25 cellular contexts compared by ENCODE assay signal in genomic region chr18:24831091-24831490, GRCh38.
"Had no signal": no experiment of that assay in that cellular context is flagged by ENCODE, and none has a peak within 500 bp of the region (broad histone marks: within the 10 kb centered on the region; RNA-seq: fewer than 3 reads in every experiment).

No MANE protein-coding gene starts in this region.

- H3K4me3 Mint-ChIP-seq: immature natural killer cell; natural killer cell; stimulated activated memory B cell treated with anti-CD40 and anti-IgM and Interleukin-4, amounts not matched to agents 10 μg/mL and 1 μg/mL and 100 μg/mL, for 72 hours had no signal

- H3K9me3 ChIP-seq: esophagus squamous epithelium, heart right ventricle, lower lobe of right lung, prostate gland, sigmoid colon, testis, tibial artery had no signal

- H3K9me3 Mint-ChIP-seq: natural killer cell; neural progenitor cell; stimulated activated memory B cell treated with anti-CD40 and anti-IgM and Interleukin-4, amounts not matched to agents 10 μg/mL and 1 μg/mL and 100 μg/mL, for 72 hours; type B pancreatic cell had no signal

- H3K27me3 ChIP-seq: neural progenitor cell, sigmoid colon, testis, tibial artery had no signal

- H3K27me3 Mint-ChIP-seq: stimulated activated memory B cell treated with anti-CD40 and anti-IgM and Interleukin-4, amounts not matched to agents 10 μg/mL and 1 μg/mL and 100 μg/mL, for 72 hours had no signal

- H3K4me3 ChIP-seq: coronary artery, esophagus squamous epithelium, heart right ventricle, lower lobe of right lung, neural progenitor cell, prostate gland, sigmoid colon, testis, tibial artery had no signal

- H2AFZ ChIP-seq: neural progenitor cell had no signal

- ATAC-seq: heart right ventricle; left colon; left ventricle myocardium superior; lower lobe of right lung; natural killer cell; right cardiac atrium; stimulated activated memory B cell treated with anti-CD40 and anti-IgM and Interleukin-4, amounts not matched to agents 10 μg/mL and 1 μg/mL and 100 μg/mL, for 72 hours; stimulated activated naive CD8-positive, alpha-beta T cell treated with anti-CD3 and anti-CD28 coated beads, Interleukin-15, Interleukin-2, amounts not matched to agents 100 U/mL and 50 U/mL, for 24 hours had no signal

- H3K36me3 ChIP-seq: esophagus squamous epithelium, heart right ventricle, lower lobe of right lung, neural progenitor cell, prostate gland, sigmoid colon, tibial artery had no signal

- H3K4me1 Mint-ChIP-seq: immature natural killer cell; natural killer cell; stimulated activated memory B cell treated with anti-CD40 and anti-IgM and Interleukin-4, amounts not matched to agents 10 μg/mL and 1 μg/mL and 100 μg/mL, for 72 hours had no signal

- H3K36me3 Mint-ChIP-seq: immature natural killer cell; natural killer cell; neural progenitor cell; stimulated activated memory B cell treated with anti-CD40 and anti-IgM and Interleukin-4, amounts not matched to agents 10 μg/mL and 1 μg/mL and 100 μg/mL, for 72 hours; type B pancreatic cell had no signal

- DNase-seq: effector memory CD4-positive, alpha-beta T cell; erythroblast; esophagus squamous epithelium; foreskin melanocyte; glutamatergic neuron; heart right ventricle; hippocampal formation; immature natural killer cell; left colon; left ventricle myocardium superior; lower lobe of right lung; natural killer cell; nucleus accumbens; right cardiac atrium; sigmoid colon; stimulated activated CD4-positive, alpha-beta T cell treated with anti-CD3 and anti-CD28 coated beads, Interleukin-2, amount 100 ng/mL, for 24 hours; stimulated activated CD4-positive, alpha-beta T cell treated with anti-CD3 and anti-CD28 coated beads, Interleukin-4, amount 100 ng/mL, for 24 hours; stimulated activated naive CD8-positive, alpha-beta T cell treated with anti-CD3 and anti-CD28 coated beads, Interleukin-15, Interleukin-2, amounts not matched to agents 100 U/mL and 50 U/mL, for 24 hours; testis; tibial artery had no signal

- H3K9ac ChIP-seq: neural progenitor cell had no signal

- H3K27ac ChIP-seq: coronary artery, esophagus squamous epithelium, heart right ventricle, lower lobe of right lung, neural progenitor cell, prostate gland, sigmoid colon, testis, tibial artery had no signal

- H3K4me1 ChIP-seq: heart right ventricle, lower lobe of right lung, prostate gland, sigmoid colon, testis, tibial artery had no signal

- H3K27ac Mint-ChIP-seq: immature natural killer cell; natural killer cell; stimulated activated memory B cell treated with anti-CD40 and anti-IgM and Interleukin-4, amounts not matched to agents 10 μg/mL and 1 μg/mL and 100 μg/mL, for 72 hours; type B pancreatic cell had no signal
